ENCODE assay signal across 9 cellular contexts in genomic region chr2:120441744-120442471, GRCh38.
A peak's percentile ranks its signal among the peaks of the same experiment; 100 is the strongest.
DNase-seq lines count a peak whose midpoint lies in the region; ATAC-seq and TF ChIP-seq lines count a peak whose summit lies in the region.
"Had no signal": no experiment of that assay in that cellular context is flagged by ENCODE, and none has a peak within 500 bp of the region (broad histone marks: within the 10 kb centered on the region; RNA-seq: fewer than 3 reads in every experiment).

No MANE protein-coding gene starts in this region.

- peaks cover 10% of the 10 kb centered on the region for H3K4me1 Mint-ChIP-seq in osteocyte (ENCODE audit: unreplicated experiment)

- no peaks in the 10 kb centered on the region for H3K79me2 ChIP-seq in HCT116 (ENCODE audit: insufficient read depth, low read length)

- H3K4me2 ChIP-seq in HCT116 (ENCODE audit: low read length), result peak overlapping the region; percentile 90

- no peak for ATAC-seq in HCT116
- ATAC-seq in GM18505 (IDR thresholded peaks at IDR 0.05; ENCODE audit: unreplicated experiment), result no peak
- ATAC-seq in GM18861 (IDR thresholded peaks at IDR 0.05; ENCODE audit: unreplicated experiment), result no peak
- ATAC-seq in GM19351 (IDR thresholded peaks at IDR 0.05; ENCODE audit: unreplicated experiment), result no peak
- no peak for ATAC-seq in GM21390 (IDR thresholded peaks at IDR 0.05; ENCODE audit: unreplicated experiment)

- no peaks in the 10 kb centered on the region for H3K9me3 Mint-ChIP-seq in osteocyte (ENCODE audit: unreplicated experiment)

- H3K4me1 ChIP-seq in HCT116 (ENCODE audit: control insufficient read depth in 1 of 2, insufficient read depth in 2 of 2, low read length in 2 of 2) (peaks cover 10 to 29% of the 10 kb centered on the region in 2 experiments), cardiac muscle cell (ENCODE audit: low read depth) (peaks cover 3% of the 10 kb centered on the region)

- H3K4me3 ChIP-seq in HCT116 (replicated peaks in 1 of 2; ENCODE audit: low read depth in 1 of 2, low read length in 2 of 2), result peak overlapping the region in 1 of 2 experiments; percentile 56; a peak in 3 of 4 replicates
- H3K4me3 ChIP-seq in cardiac muscle cell, result peak overlapping the region; percentile 18

- no peaks in the 10 kb centered on the region for H3K9me3 ChIP-seq in HCT116 (ENCODE audit: control insufficient read depth in 1 of 2, insufficient read depth in 1 of 2, low read depth in 1 of 2, low read length in 2 of 2)
- no peaks in the 10 kb centered on the region for H3K9me3 ChIP-seq in cardiac muscle cell (ENCODE audit: low read depth)

- no TSS peak for BruUV-seq in HCT116 (replicated peaks; lab: Mats Ljungman, UMichigan)

- peak overlapping the region; percentile 32 for H3K4me3 Mint-ChIP-seq in osteocyte (ENCODE audit: unreplicated experiment)

- no peaks in the 10 kb centered on the region for H3K9me2 ChIP-seq in HCT116 (ENCODE audit: insufficient read depth)

- H4K20me1 ChIP-seq in HCT116 (ENCODE audit: insufficient read depth), result no peaks in the 10 kb centered on the region

- no peak overlapping the region for H3K27ac ChIP-seq in HCT116 (ENCODE audit: low read depth, low read length)
- no peak overlapping the region for H3K27ac ChIP-seq in cardiac muscle cell
- H3K27ac ChIP-seq: HL-60 had no signal

- CTCF ChIA-PET in HCT116 (lab: Charles Lee), result interaction anchor here (1.5 kb wide), 1 partner anchor 111 kb away, joined by 4 read pairs; no protein-coding TSS in a partner anchor

- TF ChIP-seq POLR2A in HCT116 (IDR thresholded peaks at IDR 0.05; ENCODE audit: borderline replicate concordance, extremely low read depth, insufficient read depth, insufficient read length), result no peak
- TF ChIP-seq POLR2A in GM18505 (IDR thresholded peaks at IDR 0.05; ENCODE audit: borderline replicate concordance, extremely low read depth, insufficient read depth, insufficient read length), result no peak

- H3K27ac Mint-ChIP-seq in osteocyte (ENCODE audit: unreplicated experiment), result no peak overlapping the region

- intact Hi-C loops in HCT116 (cut with micrococcal nuclease), result no loop called here

- RAD21 ChIA-PET in HCT116 (lab: Charles Lee; ENCODE audit: low non-redundant PET in 1 of 2, low total read pairs in 2 of 2, uncharacterized antibody in 2 of 2, unreplicated experiment in 2 of 2), result no interaction called here

- peaks cover 81% of the 10 kb centered on the region for H3K27me3 Mint-ChIP-seq in osteocyte (ENCODE audit: unreplicated experiment)

- TF ChIP-seq CTCF in HCT116 (IDR thresholded peaks at IDR 0.05 in 2 of 3, conservative IDR thresholded peaks at IDR 0.05 in 1 of 3; ENCODE audit: borderline replicate concordance in 1 of 3, insufficient read depth in 1 of 3, low read depth in 2 of 3, low read length in 2 of 3) (no peak), cardiac muscle cell (IDR thresholded peaks at IDR 0.05; ENCODE audit: low read depth, low read length) (no peak), osteocyte (IDR thresholded peaks at IDR 0.05) (no peak)

- POLR2A ChIA-PET in HCT116 (lab: Charles Lee), result no interaction called here

- H3K36me3 Mint-ChIP-seq in osteocyte (ENCODE audit: unreplicated experiment), result no peaks in the 10 kb centered on the region

- H3K9ac ChIP-seq in HCT116 (ENCODE audit: low read length), result peak overlapping the region; percentile 11

- H3K36me3 ChIP-seq in HCT116 (ENCODE audit: control insufficient read depth in 1 of 2, insufficient read depth in 2 of 2, low read length in 2 of 2) (no peaks in the 10 kb centered on the region), cardiac muscle cell (no peaks in the 10 kb centered on the region)

- H2AFZ ChIP-seq in HCT116 (ENCODE audit: low read depth, low read length, poor library complexity, severe bottlenecking), result no peak overlapping the region

- H3K27me3 ChIP-seq in HCT116 (ENCODE audit: insufficient read depth, low read length) (no peaks in the 10 kb centered on the region), cardiac muscle cell (peaks cover 79% of the 10 kb centered on the region)

- no peak for TF ChIP-seq RAD21 in HCT116 (IDR thresholded peaks at IDR 0.05; ENCODE audit: low read depth)

- DNase-seq in HCT116 (ENCODE audit: low read depth, low spot score) (no peak), SK-MEL-5 (ENCODE audit: low read depth, low spot score) (peak; percentile 17), cardiac muscle cell (ENCODE audit: low read depth in 1 of 2, low spot score in 1 of 2) (peak; percentile 44 to 46), osteocyte (ENCODE audit: extremely low spot score, unreplicated experiment) (no peak)

- in situ Hi-C loops in SK-MEL-5 (cut with HindIII; ENCODE audit: low pct_unique_long_range_greater_than_20kb, low sequenced_read_pairs), result no loop called here

TF ChIP-seq in HCT116, 20 proteins besides CTCF, POLR2A, EP300 and RAD21:
- TF ChIP-seq TCF7L2 (IDR thresholded peaks at IDR 0.05; ENCODE audit: borderline replicate concordance, extremely low read depth, insufficient read depth, insufficient read length) (no peak), EGR1 (IDR thresholded peaks at IDR 0.05; ENCODE audit: low read depth) (no peak), FOSL1 (IDR thresholded peaks at IDR 0.05; ENCODE audit: low read depth) (no peak), EZH2 (IDR thresholded peaks at IDR 0.05) (no peak), MAX (IDR thresholded peaks at IDR 0.05) (no peak), JUND (IDR thresholded peaks at IDR 0.05) (no peak), ZBTB33 (IDR thresholded peaks at IDR 0.05; ENCODE audit: extremely low read depth, insufficient replicate concordance, low read length) (no peak), ZNF274 (IDR thresholded peaks at IDR 0.05; ENCODE audit: low read depth, low read length) (no peak), SRF (IDR thresholded peaks at IDR 0.05; ENCODE audit: low read depth) (no peak), YY1 (IDR thresholded peaks at IDR 0.05; ENCODE audit: extremely low read depth, insufficient replicate concordance, low read depth, low read length) (no peak), CEBPB (IDR thresholded peaks at IDR 0.05; ENCODE audit: low read depth) (no peak), ATF3 (IDR thresholded peaks at IDR 0.05) (no peak), ELF1 (IDR thresholded peaks at IDR 0.05; ENCODE audit: borderline replicate concordance, low read depth) (no peak), EZH2phosphoT487 (IDR thresholded peaks at IDR 0.05; ENCODE audit: borderline replicate concordance) (no peak), SIN3A (IDR thresholded peaks at IDR 0.05; ENCODE audit: low read depth) (no peak), CBX3 (IDR thresholded peaks at IDR 0.05; ENCODE audit: low read depth) (no peak), REST (IDR thresholded peaks at IDR 0.05; ENCODE audit: low read depth) (no peak), POLR2AphosphoS5 (IDR thresholded peaks at IDR 0.05; ENCODE audit: low read depth, low read length) (no peak)

Comparison
In these comparisons a context has a peak if more than half of its experiments do, and no peak if none do; other contexts are left out.
1. DNase-seq: peak in SK-MEL-5 (single experiment) and cardiac muscle cell (2 of 2); none in HCT116 (single experiment) and osteocyte (single experiment).